39 cellular contexts compared by ENCODE assay signal in the genomic region with DNA sequence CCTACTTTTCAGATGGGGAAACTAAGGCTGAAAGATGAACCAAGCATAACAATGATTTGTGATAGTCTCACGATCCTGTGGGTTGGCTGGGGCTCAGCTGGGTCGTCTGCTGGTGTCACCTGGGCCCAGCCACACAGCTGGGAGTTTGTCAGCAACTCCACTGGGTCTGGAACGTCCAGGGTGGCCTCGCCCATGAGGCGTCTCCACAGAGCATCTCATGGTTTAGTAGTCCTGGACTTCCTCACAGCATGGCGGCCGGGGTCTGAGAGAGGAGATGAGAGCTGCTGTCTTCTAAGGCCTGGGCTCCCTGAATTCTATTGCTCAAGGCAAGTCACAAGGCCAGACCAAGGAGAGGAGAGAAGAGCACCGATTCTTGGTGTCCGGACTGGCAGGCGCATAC. TPM values are rescaled to one million over a fixed set of nuclear protein-coding genes. Genes with fewer than 3 reads are reported as not detected.
"Had no signal": no experiment of that assay in that cellular context is flagged by ENCODE, and none has a peak within 500 bp of the region (broad histone marks: within the 10 kb centered on the region; RNA-seq: fewer than 3 reads in every experiment).

No MANE protein-coding gene starts in this region.

- H3K4me1 Mint-ChIP-seq: activated CD4-positive, alpha-beta memory T cell treated with anti-CD3 and anti-CD28 coated beads, Interleukin-2, amount 10 ng/mL, durations not matched to agents 7 days and 5 days; activated CD4-positive, alpha-beta T cell treated with anti-CD3 and anti-CD28 coated beads for 36 hours; activated CD4-positive, alpha-beta T cell treated with anti-CD3 and anti-CD28 coated beads, Interleukin-2, amount 10 ng/mL, durations not matched to agents 7 days and 5 days; activated CD8-positive, alpha-beta memory T cell treated with anti-CD3 and anti-CD28 coated beads, Interleukin-2, amount 10 ng/mL, durations not matched to agents 7 days and 5 days; activated naive CD4-positive, alpha-beta T cell treated with anti-CD3 and anti-CD28 coated beads, Interleukin-2, amount 10 ng/mL, durations not matched to agents 7 days and 5 days; activated naive CD4-positive, alpha-beta T cell treated with anti-CD3 and anti-CD28 coated beads, Interleukin-2, amount 50 U/mL, for 24 hours; activated naive CD8-positive, alpha-beta T cell treated with anti-CD3 and anti-CD28 coated beads, Interleukin-2, amount 10 ng/mL, durations not matched to agents 7 days and 5 days; activated naive CD8-positive, alpha-beta T cell treated with anti-CD3 and anti-CD28 coated beads, Interleukin-2, amount 50 U/mL, for 24 hours; WTC11 had no signal

- H3K4me3 Mint-ChIP-seq: activated CD4-positive, alpha-beta memory T cell treated with anti-CD3 and anti-CD28 coated beads, Interleukin-2, amount 10 ng/mL, durations not matched to agents 7 days and 5 days; activated CD4-positive, alpha-beta T cell treated with anti-CD3 and anti-CD28 coated beads for 36 hours; activated CD4-positive, alpha-beta T cell treated with anti-CD3 and anti-CD28 coated beads, Interleukin-2, amount 10 ng/mL, durations not matched to agents 7 days and 5 days; activated CD8-positive, alpha-beta memory T cell treated with anti-CD3 and anti-CD28 coated beads, Interleukin-2, amount 10 ng/mL, durations not matched to agents 7 days and 5 days; activated CD8-positive, alpha-beta T cell treated with anti-CD3 and anti-CD28 coated beads, Interleukin-2, amount 10 ng/mL, durations not matched to agents 7 days and 5 days; activated naive CD4-positive, alpha-beta T cell treated with anti-CD3 and anti-CD28 coated beads, Interleukin-2, amount 10 ng/mL, durations not matched to agents 7 days and 5 days; activated naive CD4-positive, alpha-beta T cell treated with anti-CD3 and anti-CD28 coated beads, Interleukin-2, amount 50 U/mL, for 24 hours; activated naive CD8-positive, alpha-beta T cell; activated naive CD8-positive, alpha-beta T cell treated with anti-CD3 and anti-CD28 coated beads, Interleukin-2, amount 10 ng/mL, durations not matched to agents 7 days and 5 days; activated naive CD8-positive, alpha-beta T cell treated with anti-CD3 and anti-CD28 coated beads, Interleukin-2, amount 50 U/mL, for 24 hours; activated T-cell treated with anti-CD3 and anti-CD28 coated beads, Interleukin-2, amount 50 U/mL, for 24 hours; brain; T-helper 1 cell treated with Interleukin-12 subunit alpha and Interleukin-12 subunit beta and Interleukin-4 antibody, amounts not matched to agents 30 μg/mL and 1 μg/mL, for 36 hours; T-helper 2 cell treated with Interferon-gamma antibody and Interleukin-4, amounts not matched to agents 5 μg/mL and 100 μg/mL, for 36 hours; WTC11 had no signal

- H3K27me3 Mint-ChIP-seq: activated CD4-positive, alpha-beta T cell treated with anti-CD3 and anti-CD28 coated beads for 36 hours; activated CD8-positive, alpha-beta memory T cell treated with anti-CD3 and anti-CD28 coated beads, Interleukin-2, amount 10 ng/mL, durations not matched to agents 7 days and 5 days; activated naive CD4-positive, alpha-beta T cell treated with anti-CD3 and anti-CD28 coated beads, Interleukin-2, amount 50 U/mL, for 24 hours had no signal

- H3K36me3 Mint-ChIP-seq: activated CD8-positive, alpha-beta memory T cell treated with anti-CD3 and anti-CD28 coated beads, Interleukin-2, amount 10 ng/mL, durations not matched to agents 7 days and 5 days; activated naive CD4-positive, alpha-beta T cell treated with anti-CD3 and anti-CD28 coated beads, Interleukin-2, amount 10 ng/mL, durations not matched to agents 7 days and 5 days; activated naive CD4-positive, alpha-beta T cell treated with anti-CD3 and anti-CD28 coated beads, Interleukin-2, amount 50 U/mL, for 24 hours; activated naive CD8-positive, alpha-beta T cell; activated naive CD8-positive, alpha-beta T cell treated with anti-CD3 and anti-CD28 coated beads, Interleukin-2, amount 10 ng/mL, durations not matched to agents 7 days and 5 days; brain; WTC11 had no signal

- H3K9me3 Mint-ChIP-seq: activated CD4-positive, alpha-beta memory T cell treated with anti-CD3 and anti-CD28 coated beads, Interleukin-2, amount 10 ng/mL, durations not matched to agents 7 days and 5 days; activated CD4-positive, alpha-beta T cell treated with anti-CD3 and anti-CD28 coated beads, Interleukin-2, amount 10 ng/mL, durations not matched to agents 7 days and 5 days; activated naive CD4-positive, alpha-beta T cell treated with anti-CD3 and anti-CD28 coated beads, Interleukin-2, amount 10 ng/mL, durations not matched to agents 7 days and 5 days; activated naive CD4-positive, alpha-beta T cell treated with anti-CD3 and anti-CD28 coated beads, Interleukin-2, amount 50 U/mL, for 24 hours; activated naive CD8-positive, alpha-beta T cell treated with anti-CD3 and anti-CD28 coated beads, Interleukin-2, amount 10 ng/mL, durations not matched to agents 7 days and 5 days; activated naive CD8-positive, alpha-beta T cell treated with anti-CD3 and anti-CD28 coated beads, Interleukin-2, amount 50 U/mL, for 24 hours; activated T-cell treated with anti-CD3 and anti-CD28 coated beads, Interleukin-2, amount 50 U/mL, for 24 hours; activated T-helper 2 cell treated with anti-CD3 and anti-CD28 coated beads, Interferon-gamma antibody, Interleukin-2, Interleukin-4, amounts not matched to agents 10 μg/mL and 5 μg/mL and 100 μg/mL, durations not matched to agents 14 hours and 24 hours and 36 hours; brain; T-helper 1 cell treated with Interleukin-12 subunit alpha and Interleukin-12 subunit beta and Interleukin-4 antibody, amounts not matched to agents 30 μg/mL and 1 μg/mL, for 36 hours; T-helper 2 cell treated with Interferon-gamma antibody and Interleukin-4, amounts not matched to agents 5 μg/mL and 100 μg/mL, for 36 hours; WTC11 had no signal

- H3K4me3 ChIP-seq: ascending aorta, cardiac muscle cell had no signal

- FAIRE-seq: TTC549 had no signal

- H3K36me3 ChIP-seq: ascending aorta, cardiac muscle cell had no signal

- H3K9me3 ChIP-seq: ascending aorta had no signal

- H3K27ac Mint-ChIP-seq: activated CD4-positive, alpha-beta memory T cell treated with anti-CD3 and anti-CD28 coated beads, Interleukin-2, amount 10 ng/mL, durations not matched to agents 7 days and 5 days; activated CD4-positive, alpha-beta T cell treated with anti-CD3 and anti-CD28 coated beads for 36 hours; activated CD4-positive, alpha-beta T cell treated with anti-CD3 and anti-CD28 coated beads, Interleukin-2, amount 10 ng/mL, durations not matched to agents 7 days and 5 days; activated CD8-positive, alpha-beta memory T cell treated with anti-CD3 and anti-CD28 coated beads, Interleukin-2, amount 10 ng/mL, durations not matched to agents 7 days and 5 days; activated CD8-positive, alpha-beta T cell treated with anti-CD3 and anti-CD28 coated beads, Interleukin-2, amount 10 ng/mL, durations not matched to agents 7 days and 5 days; activated naive CD4-positive, alpha-beta T cell treated with anti-CD3 and anti-CD28 coated beads, Interleukin-2, amount 10 ng/mL, durations not matched to agents 7 days and 5 days; activated naive CD4-positive, alpha-beta T cell treated with anti-CD3 and anti-CD28 coated beads, Interleukin-2, amount 50 U/mL, for 24 hours; activated naive CD8-positive, alpha-beta T cell; activated naive CD8-positive, alpha-beta T cell treated with anti-CD3 and anti-CD28 coated beads, Interleukin-2, amount 10 ng/mL, durations not matched to agents 7 days and 5 days; activated naive CD8-positive, alpha-beta T cell treated with anti-CD3 and anti-CD28 coated beads, Interleukin-2, amount 50 U/mL, for 24 hours; activated T-cell treated with anti-CD3 and anti-CD28 coated beads, Interleukin-2, amount 50 U/mL, for 24 hours; activated T-helper 2 cell treated with anti-CD3 and anti-CD28 coated beads, Interferon-gamma antibody, Interleukin-2, Interleukin-4, amounts not matched to agents 10 μg/mL and 5 μg/mL and 100 μg/mL, durations not matched to agents 14 hours and 24 hours and 36 hours; brain; T-helper 1 cell treated with Interleukin-12 subunit alpha and Interleukin-12 subunit beta and Interleukin-4 antibody, amounts not matched to agents 30 μg/mL and 1 μg/mL, for 36 hours; T-helper 2 cell treated with Interferon-gamma antibody and Interleukin-4, amounts not matched to agents 5 μg/mL and 100 μg/mL, for 36 hours; WTC11 had no signal

- H3K4me1 ChIP-seq: ascending aorta had no signal

- H3K27ac ChIP-seq: ascending aorta, cardiac muscle cell, VCaP had no signal

- DNase-seq: activated CD4-positive, alpha-beta memory T cell treated with anti-CD3 and anti-CD28 coated beads, Interleukin-2, amount 10 ng/mL, durations not matched to agents 7 days and 5 days; activated CD4-positive, alpha-beta T cell treated with anti-CD3 and anti-CD28 coated beads for 1 hour; activated CD4-positive, alpha-beta T cell treated with anti-CD3 and anti-CD28 coated beads for 36 hours; activated CD4-positive, alpha-beta T cell treated with anti-CD3 and anti-CD28 coated beads for 48 hours; activated CD4-positive, alpha-beta T cell treated with anti-CD3 and anti-CD28 coated beads, Interleukin-2, amount 10 ng/mL, durations not matched to agents 7 days and 5 days; activated CD4-positive, alpha-beta T cell treated with anti-CD3 and anti-CD28 coated beads, Interleukin-2, amount 50 U/mL, for 48 hours; activated CD4-positive, CD25-positive, alpha-beta regulatory T cell; activated CD8-positive, alpha-beta memory T cell treated with anti-CD3 and anti-CD28 coated beads for 24 hours; activated CD8-positive, alpha-beta memory T cell treated with anti-CD3 and anti-CD28 coated beads, Interleukin-2, amount 10 ng/mL, durations not matched to agents 7 days and 5 days; activated CD8-positive, alpha-beta memory T cell treated with anti-CD3 and anti-CD28 coated beads, Interleukin-2, amount 50 U/mL, for 48 hours; activated CD8-positive, alpha-beta T cell treated with anti-CD3 and anti-CD28 coated beads, Interleukin-2, amount 10 ng/mL, durations not matched to agents 7 days and 5 days; activated effector memory CD4-positive, alpha-beta T cell treated with Interleukin-2 at 50 U/mL for 16 hours; activated gamma-delta T cell; activated naive CD4-positive, alpha-beta T cell treated with anti-CD3 and anti-CD28 coated beads, Interleukin-2, amount 10 ng/mL, durations not matched to agents 7 days and 5 days; activated naive CD4-positive, alpha-beta T cell treated with Interleukin-2 at 50 U/mL for 16 hours; activated naive CD8-positive, alpha-beta T cell treated with anti-CD3 and anti-CD28 coated beads, Interleukin-2, amount 10 ng/mL, durations not matched to agents 7 days and 5 days; activated naive CD8-positive, alpha-beta T cell treated with anti-CD3 and anti-CD28 coated beads, Interleukin-2, amount 50 U/mL, for 24 hours; activated T-cell treated with anti-CD3 and anti-CD28 coated beads, Interleukin-2, amount 50 U/mL, for 24 hours; activated T-cell treated with anti-CD3 and anti-CD28 coated beads, Interleukin-2, amount 50 U/mL, for 48 hours; amygdala; anterior cingulate cortex; caudate nucleus; SW 1271; T-helper 1 cell; T-helper 2 cell; T-helper 9 cell had no signal

RNA-seq across cellular contexts. Expression of gene WFDC1, which starts 24.1 kb away (rescaled TPM):
- total RNA-seq: activated CD4-positive, alpha-beta memory T cell treated with anti-CD3 and anti-CD28 coated beads, Interleukin-2, amount 10 ng/mL, durations not matched to agents 7 days and 5 days; activated CD4-positive, alpha-beta T cell treated with anti-CD3 and anti-CD28 coated beads for 36 hours; activated CD4-positive, alpha-beta T cell treated with anti-CD3 and anti-CD28 coated beads, Interleukin-2, amount 10 ng/mL, durations not matched to agents 7 days and 5 days; activated CD8-positive, alpha-beta memory T cell treated with anti-CD3 and anti-CD28 coated beads, Interleukin-2, amount 10 ng/mL, durations not matched to agents 7 days and 5 days; activated CD8-positive, alpha-beta T cell treated with anti-CD3 and anti-CD28 coated beads, Interleukin-2, amount 10 ng/mL, durations not matched to agents 7 days and 5 days; activated naive CD8-positive, alpha-beta T cell treated with anti-CD3 and anti-CD28 coated beads, Interleukin-2, amount 10 ng/mL, durations not matched to agents 7 days and 5 days; activated T-helper 2 cell treated with anti-CD3 and anti-CD28 coated beads, Interferon-gamma antibody, Interleukin-2, Interleukin-4, amounts not matched to agents 10 μg/mL and 5 μg/mL and 100 μg/mL, durations not matched to agents 14 hours and 24 hours and 36 hours; bronchial epithelial cell had no signal

RNA-seq across cellular contexts. Expression of gene KCNG4, which starts 30.7 kb away (rescaled TPM):
- total RNA-seq: activated CD4-positive, alpha-beta memory T cell treated with anti-CD3 and anti-CD28 coated beads, Interleukin-2, amount 10 ng/mL, durations not matched to agents 7 days and 5 days; activated CD4-positive, alpha-beta T cell treated with anti-CD3 and anti-CD28 coated beads for 36 hours; activated CD4-positive, alpha-beta T cell treated with anti-CD3 and anti-CD28 coated beads, Interleukin-2, amount 10 ng/mL, durations not matched to agents 7 days and 5 days; activated CD8-positive, alpha-beta memory T cell treated with anti-CD3 and anti-CD28 coated beads, Interleukin-2, amount 10 ng/mL, durations not matched to agents 7 days and 5 days; activated CD8-positive, alpha-beta T cell treated with anti-CD3 and anti-CD28 coated beads, Interleukin-2, amount 10 ng/mL, durations not matched to agents 7 days and 5 days; activated naive CD8-positive, alpha-beta T cell treated with anti-CD3 and anti-CD28 coated beads, Interleukin-2, amount 10 ng/mL, durations not matched to agents 7 days and 5 days; activated T-helper 2 cell treated with anti-CD3 and anti-CD28 coated beads, Interferon-gamma antibody, Interleukin-2, Interleukin-4, amounts not matched to agents 10 μg/mL and 5 μg/mL and 100 μg/mL, durations not matched to agents 14 hours and 24 hours and 36 hours; ascending aorta; bronchial epithelial cell; cardiac muscle cell; WTC11 had no signal
- polyA plus RNA-seq: adipose tissue, cardiac muscle cell had no signal
